Comparison of ENCODE assay signal across 9 cellular contexts in the genomic region with DNA sequence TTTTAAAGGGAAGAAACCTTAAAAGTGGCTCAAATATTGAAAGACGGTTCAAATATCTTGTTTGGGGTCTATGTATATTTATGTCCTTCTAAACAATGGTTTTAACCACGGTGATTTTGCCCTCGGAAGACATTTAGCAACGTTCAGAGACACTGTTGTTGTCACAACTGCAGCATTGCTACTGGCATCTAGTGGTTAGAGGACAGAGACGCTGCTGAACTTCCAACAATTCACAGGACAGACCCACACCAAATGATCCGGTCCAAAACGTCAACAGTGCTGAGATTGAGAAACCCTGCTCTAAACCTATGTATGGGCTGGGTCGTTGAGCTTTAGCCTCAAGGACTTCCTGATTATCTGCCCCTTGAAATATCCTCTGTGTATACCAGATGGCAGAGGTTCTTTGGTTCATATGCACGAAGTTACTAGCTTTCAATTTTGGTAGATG. TPM values are rescaled to one million over a fixed set of nuclear protein-coding genes. Genes with fewer than 3 reads are reported as not detected.
DNase-seq lines count a peak whose midpoint lies in the region; ATAC-seq and TF ChIP-seq lines count a peak whose summit lies in the region.
"Had no signal": no experiment of that assay in that cellular context is flagged by ENCODE, and none has a peak within 500 bp of the region (broad histone marks: within the 10 kb centered on the region; RNA-seq: fewer than 3 reads in every experiment).

No MANE protein-coding gene starts in this region.

- H3K4me3 ChIP-seq in CD4-positive, CD25-positive, alpha-beta regulatory T cell (ENCODE audit: low read depth, low read length), result peak overlapping the region; percentile 84
- H3K4me3 ChIP-seq in OCI-LY3 (ENCODE audit: low read length) (peak overlapping the region; percentile 98), mammary epithelial cell (replicated peaks in 1 of 3; ENCODE audit: insufficient read depth in 1 of 3, low read depth in 2 of 3, low read length in 3 of 3) (peak overlapping the region in 2 of 3 experiments; percentile 1 to 86)

- H3K4me2 ChIP-seq in OCI-LY3 (ENCODE audit: low read length) (peak overlapping the region; percentile 100), mammary epithelial cell (ENCODE audit: insufficient read depth, low read depth, low read length) (peak overlapping the region; percentile 90)

- peaks cover 13 to 39% (median 23%) of the 10 kb centered on the region in 4 donors for H3K4me1 Mint-ChIP-seq in CD4-positive, CD25-positive, alpha-beta regulatory T cell

- dilution Hi-C loops in mammary epithelial cell (cut with HindIII; ENCODE audit: low sequenced_read_pairs), result no loop called here

- no TSS peak for BruUV-seq in mammary epithelial cell (replicated peaks; lab: Mats Ljungman, UMichigan)

- CTCF ChIA-PET in mammary epithelial cell (lab: Charles Lee; ENCODE audit: low non-redundant PET), result interaction anchor here (0.6 to 0.7 kb wide), 2 partner anchors 62 to 907 kb away, joined by 12 to 15 read pairs; no protein-coding TSS in a partner anchor

- no peaks in the 10 kb centered on the region for H3K27me3 Mint-ChIP-seq in CD4-positive, CD25-positive, alpha-beta regulatory T cell

- peak in 2 of 3 donors; percentile 16 to 51 for DNase-seq in CD4-positive, CD25-positive, alpha-beta regulatory T cell
- DNase-seq in GM13976 (ENCODE audit: low spot score) (peak; percentile 50), mammary epithelial cell (peak; percentile 26), kidney tubule cell (ENCODE audit: low spot score) (peak; percentile 30), superior temporal gyrus (ENCODE audit: extremely low spot score) (peak; percentile 88)

- H3K27ac Mint-ChIP-seq in CD4-positive, CD25-positive, alpha-beta regulatory T cell, result peak overlapping the region; percentile 43 to 96 (median 78)

- H3K9me3 ChIP-seq in CD4-positive, CD25-positive, alpha-beta regulatory T cell (ENCODE audit: control insufficient read depth in 2 of 2, low read length in 2 of 2), result no peaks in the 10 kb centered on the region
- no peaks in the 10 kb centered on the region for H3K9me3 ChIP-seq in OCI-LY3 (ENCODE audit: insufficient read depth, low read length)
- H3K9me3 ChIP-seq in mammary epithelial cell (replicated peaks; ENCODE audit: insufficient read depth, low read length), result no peaks in the 10 kb centered on the region

- peaks cover 29% of the 10 kb centered on the region for H3K36me3 ChIP-seq in CD4-positive, CD25-positive, alpha-beta regulatory T cell (ENCODE audit: control insufficient read depth, insufficient read depth, low read length)
- H3K36me3 ChIP-seq in OCI-LY3 (replicated peaks; ENCODE audit: low read depth, low read length), result peaks cover 18% of the 10 kb centered on the region
- no peaks in the 10 kb centered on the region for H3K36me3 ChIP-seq in mammary epithelial cell (ENCODE audit: insufficient read depth, low read length)

- peak overlapping the region; percentile 88 for H3K9ac ChIP-seq in OCI-LY3 (ENCODE audit: low read length)
- H3K9ac ChIP-seq in mammary epithelial cell (ENCODE audit: insufficient read depth, low read length), result peak overlapping the region; percentile 18

- 8% methylated on average over 9 of the region's 9 CpGs for WGBS in mammary epithelial cell (ENCODE audit: low coverage, missing lambda C conversion rate)

- H3K36me3 Mint-ChIP-seq in CD4-positive, CD25-positive, alpha-beta regulatory T cell, result peaks cover 17% of the 10 kb centered on the region

- H3K27ac ChIP-seq in CD4-positive, CD25-positive, alpha-beta regulatory T cell (ENCODE audit: insufficient read depth, low read length, poor library complexity, severe bottlenecking), result no peak overlapping the region
- H3K27ac ChIP-seq in OCI-LY3 (ENCODE audit: low read length), result no peak overlapping the region
- no peak overlapping the region for H3K27ac ChIP-seq in mammary epithelial cell (ENCODE audit: insufficient read depth, low read depth, low read length)

- ATAC-seq in CD4-positive, CD25-positive, alpha-beta regulatory T cell (ENCODE audit: low read depth in 2 of 2), result peak; percentile 10 to 28
- ATAC-seq in GM21526 (IDR thresholded peaks at IDR 0.05; ENCODE audit: low FRiP score, unreplicated experiment), result no peak
- ATAC-seq in HG02870 (IDR thresholded peaks at IDR 0.05; ENCODE audit: unreplicated experiment), result no peak

- H4K20me1 ChIP-seq in OCI-LY3 (ENCODE audit: insufficient read depth, low read length) (no peaks in the 10 kb centered on the region), mammary epithelial cell (ENCODE audit: insufficient read depth, low read length) (no peaks in the 10 kb centered on the region)

- no peaks in the 10 kb centered on the region for H3K27me3 ChIP-seq in CD4-positive, CD25-positive, alpha-beta regulatory T cell (ENCODE audit: control insufficient read depth, insufficient read depth, low read length)
- no peaks in the 10 kb centered on the region for H3K27me3 ChIP-seq in OCI-LY3 (ENCODE audit: low read depth, low read length)
- H3K27me3 ChIP-seq in mammary epithelial cell (ENCODE audit: insufficient read depth, low read length), result no peaks in the 10 kb centered on the region

- TF ChIP-seq CTCF in GM13976 (IDR thresholded peaks at IDR 0.05; ENCODE audit: borderline replicate concordance, control extremely low read depth, extremely low read depth, insufficient read depth, missing control alignments) (peak; percentile 37), OCI-LY3 (IDR thresholded peaks at IDR 0.05; ENCODE audit: low read depth, low read length) (peak; percentile 55), mammary epithelial cell (conservative IDR thresholded peaks at IDR 0.05 in 1 of 2, IDR thresholded peaks at IDR 0.05 in 1 of 2; ENCODE audit: extremely low read depth in 1 of 2, insufficient read depth in 1 of 2, low read depth in 1 of 2, low read length in 2 of 2) (peak; percentile 9 to 57)

- peak overlapping the region; percentile 95 to 100 (median 97) for H3K4me3 Mint-ChIP-seq in CD4-positive, CD25-positive, alpha-beta regulatory T cell

- peaks cover 23% of the 10 kb centered on the region for H3K4me1 ChIP-seq in CD4-positive, CD25-positive, alpha-beta regulatory T cell (ENCODE audit: control insufficient read depth, insufficient read depth, low read length, poor library complexity, severe bottlenecking)
- peaks cover 17% of the 10 kb centered on the region for H3K4me1 ChIP-seq in OCI-LY3 (ENCODE audit: low read length)
- H3K4me1 ChIP-seq in mammary epithelial cell (ENCODE audit: insufficient read depth, low read length), result peaks cover 14% of the 10 kb centered on the region

- intact Hi-C loops in mammary epithelial cell (cut with micrococcal nuclease), result loop anchor here (1.0 kb wide), 1 partner anchor 101 kb away; no protein-coding TSS in a partner anchor

- H3K9me3 Mint-ChIP-seq in CD4-positive, CD25-positive, alpha-beta regulatory T cell, result no peaks in the 10 kb centered on the region

- in situ Hi-C loops in GM13976 (cut with MboI; ENCODE audit: low sequenced_read_pairs, unreplicated experiment) (no loop called here), mammary epithelial cell (cut with MboI; ENCODE audit: low sequenced_read_pairs in 2 of 2) (no loop called here)

- H3K79me2 ChIP-seq in OCI-LY3 (ENCODE audit: low read length), result peaks cover 23% of the 10 kb centered on the region
- peaks cover 14% of the 10 kb centered on the region for H3K79me2 ChIP-seq in mammary epithelial cell (ENCODE audit: insufficient read depth, low read length)

- H2AFZ ChIP-seq in OCI-LY3 (ENCODE audit: low read depth, low read length) (no peak overlapping the region), mammary epithelial cell (ENCODE audit: low read depth, low read length) (peak overlapping the region; percentile 31)

RNA-seq across cellular contexts. Expression of gene ANGEL1, which starts 1.7 kb away (rescaled TPM):
- total RNA-seq in CD4-positive, CD25-positive, alpha-beta regulatory T cell, result 13.0 TPM
- 10 to 100 TPM; 17.2 to 23.4 (median 20.4) TPM for polyA plus RNA-seq in CD4-positive, CD25-positive, alpha-beta regulatory T cell
- 10 to 100 TPM; 12.0 to 18.2 TPM for total RNA-seq in mammary epithelial cell
- 13.4 TPM for polyA plus RNA-seq in mammary epithelial cell
- 11.0 TPM for polyA minus RNA-seq in mammary epithelial cell

RNA-seq across cellular contexts. Expression of gene LRRC74A, which starts 15.2 kb away (rescaled TPM):
- not detected for total RNA-seq in CD4-positive, CD25-positive, alpha-beta regulatory T cell
- polyA plus RNA-seq in CD4-positive, CD25-positive, alpha-beta regulatory T cell, result not detected
- total RNA-seq in mammary epithelial cell, result not detected
- polyA plus RNA-seq in mammary epithelial cell, result not detected
- not detected for polyA minus RNA-seq in mammary epithelial cell
- total RNA-seq: urinary bladder had no signal
- polyA plus RNA-seq: urinary bladder had no signal

RNA-seq across cellular contexts. Expression of gene VASH1, which starts 49.7 kb away (rescaled TPM):
- 8.2 TPM for total RNA-seq in CD4-positive, CD25-positive, alpha-beta regulatory T cell
- 1 to 10 TPM in 2 of 4 donors, under 1 TPM in 2; 0.16 to 1.4 (median 0.87) TPM for polyA plus RNA-seq in CD4-positive, CD25-positive, alpha-beta regulatory T cell
- total RNA-seq in mammary epithelial cell, result 1 to 10 TPM; 1.3 to 1.7 TPM
- polyA plus RNA-seq in mammary epithelial cell, result 0.74 TPM
- polyA minus RNA-seq in mammary epithelial cell, result 1.8 TPM

Comparison
In these comparisons a context has a peak if more than half of its experiments do, and no peak if none do; other contexts are left out.
1. ATAC-seq: peak in CD4-positive, CD25-positive, alpha-beta regulatory T cell (2 of 2); none in GM21526 (single experiment) and HG02870 (single experiment).
2. DNase-seq: peak in every context shown above with its lines; median percentile 88 in superior temporal gyrus; 50 in GM13976; 34 in CD4-positive, CD25-positive, alpha-beta regulatory T cell; 30 in kidney tubule cell; 26 in mammary epithelial cell.
3. H3K4me3 ChIP-seq: peak in every context shown above with its lines; median percentile 98 in OCI-LY3; 84 in CD4-positive, CD25-positive, alpha-beta regulatory T cell; 44 in mammary epithelial cell.
4. Peak in every context shown above with its lines, with median percentiles within 50 percentile points of each other: CTCF ChIP-seq.